Comparison of ENCODE assay signal across 12 cellular contexts in the genomic region with DNA sequence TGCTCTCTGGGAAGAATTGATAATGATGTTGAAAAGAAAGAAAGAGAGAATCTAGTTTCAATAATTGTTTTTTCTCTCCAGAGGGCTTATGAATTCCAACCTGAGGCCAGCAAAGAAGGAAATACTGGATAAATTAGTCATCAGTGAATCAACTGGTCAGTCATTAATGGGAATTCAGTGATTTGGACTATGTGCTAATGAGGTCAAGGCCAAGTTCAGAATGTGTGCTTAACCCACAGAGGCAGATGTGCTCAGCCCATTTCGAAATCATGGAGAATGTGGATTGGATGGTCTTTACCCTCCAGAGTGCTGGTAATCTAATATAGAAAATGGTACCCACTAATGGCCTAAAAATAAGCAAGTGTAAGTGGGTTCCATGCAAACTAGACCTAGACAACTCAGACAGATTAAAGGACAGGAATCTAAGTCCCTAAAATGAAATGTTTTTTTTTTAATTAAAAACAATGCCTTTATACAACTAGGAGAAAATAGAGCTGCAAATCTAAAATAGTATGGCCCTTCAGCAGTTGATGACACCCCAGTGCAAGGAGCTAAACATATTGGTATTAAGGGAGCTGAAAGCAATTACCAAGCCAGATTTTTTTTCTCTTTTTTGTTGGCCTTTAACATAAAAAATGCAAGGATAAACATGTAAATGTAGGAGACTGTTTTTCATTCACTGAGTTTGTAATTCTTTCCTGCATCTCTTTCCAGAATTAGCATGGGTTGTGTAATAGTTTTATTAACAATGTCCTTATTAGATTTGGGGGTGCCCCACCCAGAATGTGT.
DNase-seq lines count a peak whose midpoint lies in the region; ATAC-seq lines count a peak whose summit lies in the region.
"Had no signal": no experiment of that assay in that cellular context is flagged by ENCODE, and none has a peak within 500 bp of the region (broad histone marks: within the 10 kb centered on the region; RNA-seq: fewer than 3 reads in every experiment).

No MANE protein-coding gene starts in this region.

- DNase-seq in AG08396 (ENCODE audit: low spot score) (peak; percentile 50), HT-29 (ENCODE audit: low spot score) (peak; percentile 8), astrocyte of the hippocampus (ENCODE audit: low read depth, low spot score) (peak; percentile 81), iris pigment epithelial cell (ENCODE audit: low read depth) (peak; percentile 88), CD1c-positive myeloid dendritic cell (ENCODE audit: extremely low spot score) (no peak), T-cell (no peak)
- no peak for DNase-seq in stimulated activated CD8-positive, alpha-beta memory T cell treated with anti-CD3 and anti-CD28 coated beads, Interleukin-4, amount 100 ng/mL, for 48 hours
- DNase-seq: BE2C; effector CD4-positive, alpha-beta T cell; Kasumi-1 had no signal

- CTCF ChIA-PET in T-cell (lab: Charles Lee): no interaction called here

- no peak overlapping the region for H3K27ac Mint-ChIP-seq in T-cell

- ATAC-seq in GM21367 (IDR thresholded peaks at IDR 0.05; ENCODE audit: unreplicated experiment): no peak
- no peak for ATAC-seq in T-cell (replicated peaks in 1 of 4)
- ATAC-seq: Panc1 had no signal

- no peaks in the 10 kb centered on the region for H3K36me3 Mint-ChIP-seq in T-cell

- POLR2A ChIA-PET in T-cell (lab: Charles Lee): no interaction called here

- H3K9me3 Mint-ChIP-seq in T-cell: peaks cover 10 to 16% (median 15%) of the 10 kb centered on the region in 3 donors

- H3K27me3 Mint-ChIP-seq in T-cell: peaks cover 0 to 3% of the 10 kb centered on the region in 2 donors

- H3K4me3 Mint-ChIP-seq in T-cell: no peak overlapping the region

- H3K4me1 Mint-ChIP-seq in T-cell: no peaks in the 10 kb centered on the region

Comparison
In these comparisons a context has a peak if more than half of its experiments do, and no peak if none do; other contexts are left out.
1. DNase-seq: peak in AG08396 (single experiment), HT-29 (single experiment), astrocyte of the hippocampus (single experiment) and iris pigment epithelial cell (single experiment); none in CD1c-positive myeloid dendritic cell (single experiment), T-cell (0 of 34) and stimulated activated CD8-positive, alpha-beta memory T cell treated with anti-CD3 and anti-CD28 coated beads, Interleukin-4, amount 100 ng/mL, for 48 hours (single experiment).